Comparison of ENCODE assay signal across 34 cellular contexts in the genomic region with DNA sequence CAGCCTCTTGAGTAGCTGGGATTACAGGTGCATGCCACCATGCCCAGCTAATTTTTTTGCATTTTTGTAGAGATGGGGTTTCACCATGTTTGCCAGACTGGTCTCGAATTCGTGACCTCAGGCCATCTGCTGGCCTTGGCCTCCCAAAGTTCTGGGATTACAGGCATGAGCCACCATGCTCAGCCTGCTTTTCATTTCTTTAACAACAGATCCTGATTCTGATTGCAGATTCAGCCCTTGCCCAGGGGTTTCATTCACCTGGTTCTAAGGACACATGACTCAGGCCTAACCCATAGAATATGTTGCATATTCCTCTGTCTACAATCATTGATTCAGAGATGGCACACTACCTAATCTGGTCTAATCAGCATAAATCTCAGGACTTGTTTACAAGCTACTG.
"Had no signal": no experiment of that assay in that cellular context is flagged by ENCODE, and none has a peak within 500 bp of the region (broad histone marks: within the 10 kb centered on the region; RNA-seq: fewer than 3 reads in every experiment).

No MANE protein-coding gene starts in this region.

- H3K4me3 ChIP-seq: ascending aorta, breast epithelium, cardiac muscle cell, coronary artery, dorsolateral prefrontal cortex, esophagus muscularis mucosa, gastrocnemius medialis, heart left ventricle had no signal

- H3K9me3 Mint-ChIP-seq: activated CD8-positive, alpha-beta T cell treated with anti-CD3 and anti-CD28 coated beads for 36 hours; activated naive CD4-positive, alpha-beta T cell treated with anti-CD3 and anti-CD28 coated beads for 36 hours; activated naive CD4-positive, alpha-beta T cell treated with anti-CD3 and anti-CD28 coated beads, Interleukin-2, amount 50 U/mL, for 24 hours; activated naive CD8-positive, alpha-beta T cell treated with anti-CD3 and anti-CD28 coated beads for 36 hours; activated T-cell treated with anti-CD3 and anti-CD28 coated beads, Interleukin-2, amount 50 U/mL, for 4 hours; activated T-helper 2 cell treated with anti-CD3 and anti-CD28 coated beads, Interferon-gamma antibody, Interleukin-2, Interleukin-4, amounts not matched to agents 10 μg/mL and 5 μg/mL and 100 μg/mL, durations not matched to agents 14 hours and 24 hours and 36 hours; central memory CD8-positive, alpha-beta T cell; T-helper 2 cell treated with Interferon-gamma antibody and Interleukin-4, amounts not matched to agents 5 μg/mL and 100 μg/mL, for 36 hours had no signal

- H3K36me3 ChIP-seq: ascending aorta, breast epithelium, cardiac muscle cell, esophagus muscularis mucosa, gastrocnemius medialis, heart left ventricle, WERI-Rb-1 had no signal

- H3K27ac ChIP-seq: ascending aorta, breast epithelium, cardiac muscle cell, coronary artery, esophagus muscularis mucosa, foreskin keratinocyte, heart left ventricle, WERI-Rb-1 had no signal

- H3K27me3 ChIP-seq: ascending aorta, breast epithelium, cardiac muscle cell, dorsolateral prefrontal cortex, esophagus muscularis mucosa, foreskin keratinocyte, gastrocnemius medialis, heart left ventricle had no signal

- ATAC-seq: activated CD4-positive, CD25-positive, alpha-beta regulatory T cell treated with anti-CD3 and anti-CD28 coated beads, Interleukin-2, amount 50 U/mL, for 24 hours; activated CD8-positive, alpha-beta T cell treated with anti-CD3 and anti-CD28 coated beads for 36 hours; activated T-cell treated with anti-CD3 and anti-CD28 coated beads, Interleukin-2, amount 50 U/mL, for 4 hours; foreskin keratinocyte; gastrocnemius medialis; heart left ventricle; T-helper 17 cell had no signal

- H3K27ac Mint-ChIP-seq: activated B cell treated with CpG ODN at 0.5 μM for 24 hours; activated CD8-positive, alpha-beta T cell treated with anti-CD3 and anti-CD28 coated beads for 36 hours; activated naive CD4-positive, alpha-beta T cell treated with anti-CD3 and anti-CD28 coated beads for 36 hours; activated naive CD4-positive, alpha-beta T cell treated with anti-CD3 and anti-CD28 coated beads, Interleukin-2, amount 50 U/mL, for 24 hours; activated naive CD8-positive, alpha-beta T cell treated with anti-CD3 and anti-CD28 coated beads for 36 hours; activated T-helper 2 cell treated with anti-CD3 and anti-CD28 coated beads, Interferon-gamma antibody, Interleukin-2, Interleukin-4, amounts not matched to agents 10 μg/mL and 5 μg/mL and 100 μg/mL, durations not matched to agents 14 hours and 24 hours and 36 hours; dendritic cell treated with granulocyte-macrophage colony-stimulating factor and Interleukin-4, amounts not matched to agents 40 ng/mL and 50 ng/mL, for 4 days; endodermal cell; T-helper 17 cell; T-helper 2 cell treated with Interferon-gamma antibody and Interleukin-4, amounts not matched to agents 5 μg/mL and 100 μg/mL, for 36 hours had no signal

- H3K9me3 ChIP-seq: gastrocnemius medialis had no signal

- H3K4me1 ChIP-seq: ascending aorta, breast epithelium had no signal

- DNase-seq: activated B cell treated with CpG ODN at 0.5 μM for 24 hours; activated CD4-positive, alpha-beta T cell treated with anti-CD3 and anti-CD28 coated beads for 48 hours; activated CD4-positive, alpha-beta T cell treated with anti-CD3 and anti-CD28 coated beads, Interleukin-2, amount 50 U/mL, for 1 hour; activated CD4-positive, alpha-beta T cell treated with anti-CD3 and anti-CD28 coated beads, Interleukin-2, amount 50 U/mL, for 48 hours; activated CD8-positive, alpha-beta memory T cell treated with anti-CD3 and anti-CD28 coated beads for 24 hours; activated CD8-positive, alpha-beta T cell treated with anti-CD3 and anti-CD28 coated beads for 36 hours; activated effector memory CD4-positive, alpha-beta T cell treated with anti-CD3 and anti-CD28 coated beads, Interleukin-2, amount 50 U/mL, for 16 hours; activated naive CD4-positive, alpha-beta T cell treated with anti-CD3 and anti-CD28 coated beads for 36 hours; activated naive CD8-positive, alpha-beta T cell treated with anti-CD3 and anti-CD28 coated beads for 36 hours; activated T-cell treated with anti-CD3 and anti-CD28 coated beads, Interleukin-2, amount 50 U/mL, for 4 hours; dorsolateral prefrontal cortex; effector memory CD4-positive, alpha-beta T cell; endodermal cell; erythroblast; foreskin keratinocyte; gastrocnemius medialis; glutamatergic neuron; heart left ventricle; T-helper 1 cell; T-helper 17 cell; T1000; WERI-Rb-1 had no signal

- H3K4me1 Mint-ChIP-seq: activated B cell treated with CpG ODN at 0.5 μM for 24 hours; activated naive CD4-positive, alpha-beta T cell treated with anti-CD3 and anti-CD28 coated beads, Interleukin-2, amount 50 U/mL, for 24 hours; activated naive CD8-positive, alpha-beta T cell treated with anti-CD3 and anti-CD28 coated beads for 36 hours; central memory CD8-positive, alpha-beta T cell had no signal

- H3K4me3 Mint-ChIP-seq: activated B cell treated with CpG ODN at 0.5 μM for 24 hours; activated CD8-positive, alpha-beta T cell treated with anti-CD3 and anti-CD28 coated beads for 36 hours; activated naive CD4-positive, alpha-beta T cell treated with anti-CD3 and anti-CD28 coated beads for 36 hours; activated naive CD4-positive, alpha-beta T cell treated with anti-CD3 and anti-CD28 coated beads, Interleukin-2, amount 50 U/mL, for 24 hours; activated naive CD8-positive, alpha-beta T cell treated with anti-CD3 and anti-CD28 coated beads for 36 hours; activated T-cell treated with anti-CD3 and anti-CD28 coated beads, Interleukin-2, amount 50 U/mL, for 4 hours; brain; central memory CD8-positive, alpha-beta T cell; dendritic cell treated with granulocyte-macrophage colony-stimulating factor and Interleukin-4, amounts not matched to agents 40 ng/mL and 50 ng/mL, for 4 days; endodermal cell; T-helper 17 cell; T-helper 2 cell treated with Interferon-gamma antibody and Interleukin-4, amounts not matched to agents 5 μg/mL and 100 μg/mL, for 36 hours had no signal

- H3K36me3 Mint-ChIP-seq: activated naive CD4-positive, alpha-beta T cell treated with anti-CD3 and anti-CD28 coated beads, Interleukin-2, amount 50 U/mL, for 24 hours; activated naive CD8-positive, alpha-beta T cell treated with anti-CD3 and anti-CD28 coated beads for 36 hours; brain had no signal
